Comparison of ENCODE assay signal across 8 cellular contexts in the genomic region with DNA sequence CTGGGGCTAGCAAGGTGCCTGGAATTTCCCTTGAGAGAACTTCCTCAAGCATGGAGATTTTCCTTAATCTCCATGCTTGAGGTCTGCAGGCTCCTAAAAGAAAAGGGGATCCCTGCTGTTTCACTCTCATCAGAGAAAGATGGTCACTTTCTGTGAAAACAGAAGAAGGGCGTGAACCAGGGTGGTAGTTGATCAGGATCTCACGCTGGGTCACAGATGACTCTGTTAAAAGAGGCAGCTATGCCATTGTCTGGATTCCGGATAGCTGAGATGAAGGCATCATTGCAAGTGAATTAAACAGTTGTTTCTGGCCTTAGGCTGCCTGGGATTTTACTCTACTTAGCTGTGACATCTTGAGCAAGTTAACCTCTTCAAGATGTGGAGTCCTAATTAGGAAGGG.
"Had no signal": no experiment of that assay in that cellular context is flagged by ENCODE, and none has a peak within 500 bp of the region (broad histone marks: within the 10 kb centered on the region; RNA-seq: fewer than 3 reads in every experiment).

No MANE protein-coding gene starts in this region.

- H3K27ac Mint-ChIP-seq: GM23338, H9 had no signal

- H3K27ac ChIP-seq: HL-60 had no signal

- H3K4me3 ChIP-seq: GM23338, K562 had no signal

- ATAC-seq: GM23338, HepG2, K562 had no signal

- H3K4me2 ChIP-seq: GM23338 had no signal

- DNase-seq: H9, HCEC 1CT, IMR-90, KG1 had no signal

- H3K4me1 Mint-ChIP-seq: GM23338 had no signal

- H3K4me3 Mint-ChIP-seq: GM23338, H9 had no signal
